In genomic region chr13:45352031-45352430, GRCh38 we compare ENCODE assay signal across 21 cellular contexts.
"Had no signal": no experiment of that assay in that cellular context is flagged by ENCODE, and none has a peak within 500 bp of the region (broad histone marks: within the 10 kb centered on the region; RNA-seq: fewer than 3 reads in every experiment).

No MANE protein-coding gene starts in this region.

- H3K4me2 ChIP-seq: smooth muscle cell had no signal

- H3K4me3 ChIP-seq: colonic mucosa, gastrocnemius medialis, sigmoid colon, SJCRH30, smooth muscle cell had no signal

- H3K9me3 Mint-ChIP-seq: activated naive CD8-positive, alpha-beta T cell treated with anti-CD3 and anti-CD28 coated beads, Interleukin-2, amount 50 U/mL, for 24 hours; nephron progenitor cell; stimulated activated naive B cell treated with anti-CD40 and anti-IgM and Interleukin-4, amounts not matched to agents 10 μg/mL and 1 μg/mL and 100 μg/mL, for 72 hours; T-cell; T-helper 2 cell treated with Interferon-gamma antibody and Interleukin-4, amounts not matched to agents 5 μg/mL and 100 μg/mL, for 36 hours; type B pancreatic cell had no signal

- DNase-seq: activated CD4-positive, alpha-beta T cell treated with anti-CD3 and anti-CD28 coated beads for 1 hour; activated gamma-delta T cell; activated naive CD4-positive, alpha-beta T cell treated with anti-CD3 and anti-CD28 coated beads, Interleukin-2, amount 50 U/mL, for 16 hours; activated naive CD8-positive, alpha-beta T cell treated with anti-CD3 and anti-CD28 coated beads, Interleukin-2, amount 50 U/mL, for 24 hours; anterior cingulate cortex; brain microvascular endothelial cell; colonic mucosa; gastrocnemius medialis; hippocampal formation; left cardiac atrium; mesenchymal stem cell; nephron progenitor cell; sigmoid colon; SJCRH30; stimulated activated CD4-positive, alpha-beta T cell treated with anti-CD3 and anti-CD28 coated beads, Interleukin-15, amount 100 ng/mL, for 24 hours; stimulated activated naive B cell treated with anti-CD40 and anti-IgM and Interleukin-4, amounts not matched to agents 10 μg/mL and 1 μg/mL and 100 μg/mL, for 72 hours; T-cell had no signal

- H3K27ac Mint-ChIP-seq: activated naive CD8-positive, alpha-beta T cell treated with anti-CD3 and anti-CD28 coated beads, Interleukin-2, amount 50 U/mL, for 24 hours; nephron progenitor cell; stimulated activated naive B cell treated with anti-CD40 and anti-IgM and Interleukin-4, amounts not matched to agents 10 μg/mL and 1 μg/mL and 100 μg/mL, for 72 hours; T-helper 2 cell treated with Interferon-gamma antibody and Interleukin-4, amounts not matched to agents 5 μg/mL and 100 μg/mL, for 36 hours; type B pancreatic cell had no signal

- H3K4me1 ChIP-seq: colonic mucosa, gastrocnemius medialis, SJCRH30 had no signal

- H3K27me3 ChIP-seq: brain microvascular endothelial cell, colonic mucosa, gastrocnemius medialis, sigmoid colon, SJCRH30 had no signal

- H3K4me3 Mint-ChIP-seq: activated naive CD8-positive, alpha-beta T cell treated with anti-CD3 and anti-CD28 coated beads, Interleukin-2, amount 50 U/mL, for 24 hours; nephron progenitor cell; stimulated activated naive B cell treated with anti-CD40 and anti-IgM and Interleukin-4, amounts not matched to agents 10 μg/mL and 1 μg/mL and 100 μg/mL, for 72 hours; T-cell; T-helper 2 cell treated with Interferon-gamma antibody and Interleukin-4, amounts not matched to agents 5 μg/mL and 100 μg/mL, for 36 hours; type B pancreatic cell had no signal

- FAIRE-seq: TTC549 had no signal

- H3K27me3 Mint-ChIP-seq: activated naive CD8-positive, alpha-beta T cell treated with anti-CD3 and anti-CD28 coated beads, Interleukin-2, amount 50 U/mL, for 24 hours; stimulated activated naive B cell treated with anti-CD40 and anti-IgM and Interleukin-4, amounts not matched to agents 10 μg/mL and 1 μg/mL and 100 μg/mL, for 72 hours; T-cell; type B pancreatic cell had no signal

- H3K9me3 ChIP-seq: colonic mucosa, gastrocnemius medialis, sigmoid colon, SJCRH30 had no signal

- H3K36me3 ChIP-seq: colonic mucosa had no signal

- H3K27ac ChIP-seq: brain microvascular endothelial cell, colonic mucosa, gastrocnemius medialis, sigmoid colon, SJCRH30 had no signal

- ATAC-seq: activated naive CD8-positive, alpha-beta T cell treated with anti-CD3 and anti-CD28 coated beads, Interleukin-2, amount 50 U/mL, for 24 hours; gastrocnemius medialis; left cardiac atrium; stimulated activated naive B cell treated with anti-CD40 and anti-IgM and Interleukin-4, amounts not matched to agents 10 μg/mL and 1 μg/mL and 100 μg/mL, for 72 hours; T-cell had no signal

- H3K4me1 Mint-ChIP-seq: nephron progenitor cell had no signal
